In the genomic region with DNA sequence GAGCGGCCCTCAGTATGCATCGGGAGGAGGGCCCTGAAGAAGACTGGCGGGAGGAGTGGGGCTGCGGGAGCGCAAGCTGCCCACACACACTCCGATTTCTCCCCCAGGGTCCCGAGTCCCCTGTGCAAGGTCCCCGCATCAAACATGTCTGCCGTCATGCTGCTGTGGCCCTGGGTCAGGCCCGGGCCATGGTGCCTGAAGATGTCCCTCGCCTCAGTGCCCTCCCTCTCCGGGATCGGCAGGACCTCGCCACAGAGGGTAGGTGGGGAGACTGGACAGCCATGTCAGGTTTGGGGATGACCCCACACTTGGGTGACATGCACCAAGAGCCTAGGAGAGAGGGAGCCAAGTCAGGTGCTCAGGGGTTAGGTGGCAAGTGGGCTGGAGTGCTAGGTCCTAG, we compare ENCODE assay signal across 25 cellular contexts. TPM values are rescaled to one million over a fixed set of nuclear protein-coding genes. Genes with fewer than 3 reads are reported as not detected.
"Had no signal": no experiment of that assay in that cellular context is flagged by ENCODE, and none has a peak within 500 bp of the region (broad histone marks: within the 10 kb centered on the region; RNA-seq: fewer than 3 reads in every experiment).

No MANE protein-coding gene starts in this region.

- H3K27me3 ChIP-seq: colonic mucosa, dorsolateral prefrontal cortex, hepatocyte, sigmoid colon, upper lobe of left lung had no signal

- H3K27ac Mint-ChIP-seq: activated B cell treated with CpG ODN at 0.5 μM for 24 hours; activated CD4-positive, alpha-beta memory T cell treated with anti-CD3 and anti-CD28 coated beads for 36 hours; activated naive CD8-positive, alpha-beta T cell; effector memory CD8-positive, alpha-beta T cell; T-helper 17 cell had no signal

- H2AFZ ChIP-seq: hepatocyte had no signal

- H3K9me3 Mint-ChIP-seq: activated B cell treated with CpG ODN at 0.5 μM for 24 hours; activated CD4-positive, alpha-beta memory T cell treated with anti-CD3 and anti-CD28 coated beads for 36 hours; effector memory CD8-positive, alpha-beta T cell; natural killer cell treated with Interleukin-12 subunit alpha and Interleukin-12 subunit beta and Interleukin-15 and Interleukin-18, amount 100 ng/mL, for 72 hours had no signal

- H3K4me3 Mint-ChIP-seq: activated B cell treated with CpG ODN at 0.5 μM for 24 hours; activated CD4-positive, alpha-beta memory T cell treated with anti-CD3 and anti-CD28 coated beads for 36 hours; natural killer cell treated with Interleukin-12 subunit alpha and Interleukin-12 subunit beta and Interleukin-15 and Interleukin-18, amount 100 ng/mL, for 72 hours; T-helper 17 cell had no signal

- DNase-seq: activated B cell treated with CpG ODN at 0.5 μM for 24 hours; activated CD4-positive, alpha-beta memory T cell treated with anti-CD3 and anti-CD28 coated beads for 36 hours; activated CD4-positive, alpha-beta T cell treated with anti-CD3 and anti-CD28 coated beads for 4 hours; activated gamma-delta T cell; amniotic stem cell; colonic mucosa; dorsolateral prefrontal cortex; effector memory CD8-positive, alpha-beta T cell; foreskin melanocyte; nucleus accumbens; sigmoid colon; stimulated activated CD4-positive, alpha-beta T cell treated with anti-CD3 and anti-CD28 coated beads, Interleukin-15, amount 100 ng/mL, for 24 hours; stimulated activated naive CD4-positive, alpha-beta T cell; T-helper 17 cell; upper lobe of left lung had no signal

- FAIRE-seq: bronchial epithelial cell, endothelial cell of umbilical vein had no signal

- H3K4me3 ChIP-seq: colonic mucosa, dorsolateral prefrontal cortex, hepatocyte, sigmoid colon, smooth muscle cell, upper lobe of left lung had no signal

- ATAC-seq: effector memory CD8-positive, alpha-beta T cell; esophagus mucosa; natural killer cell treated with Interleukin-12 subunit alpha and Interleukin-12 subunit beta and Interleukin-15 and Interleukin-18, amount 100 ng/mL, for 72 hours; T-helper 17 cell had no signal

- H3K36me3 Mint-ChIP-seq: activated naive CD8-positive, alpha-beta T cell had no signal

- H3K27me3 Mint-ChIP-seq: activated B cell treated with CpG ODN at 0.5 μM for 24 hours; activated naive CD8-positive, alpha-beta T cell; effector memory CD8-positive, alpha-beta T cell; natural killer cell treated with Interleukin-12 subunit alpha and Interleukin-12 subunit beta and Interleukin-15 and Interleukin-18, amount 100 ng/mL, for 72 hours; T-helper 17 cell had no signal

- H3K4me2 ChIP-seq: hepatocyte, smooth muscle cell had no signal

- H3K27ac ChIP-seq: colonic mucosa, dorsolateral prefrontal cortex, hepatocyte, sigmoid colon, upper lobe of left lung had no signal

- H3K9me3 ChIP-seq: colonic mucosa, sigmoid colon, upper lobe of left lung had no signal

RNA-seq across cellular contexts. Expression of a gene that starts 18.1 kb away (rescaled TPM):
- total RNA-seq: bronchial epithelial cell, endothelial cell of umbilical vein, esophagus mucosa, hepatocyte, liver, posterior vena cava, renal cortical epithelial cell, sigmoid colon, smooth muscle cell had no signal
- polyA plus RNA-seq: endothelial cell of umbilical vein had no signal
